10 cellular contexts compared by ENCODE assay signal in genomic region chr15:79168922-79169322, GRCh38.
DNase-seq lines count a peak whose midpoint lies in the region; ATAC-seq, FAIRE-seq and TF ChIP-seq lines count a peak whose summit lies in the region.
"Had no signal": no experiment of that assay in that cellular context is flagged by ENCODE, and none has a peak within 500 bp of the region (broad histone marks: within the 10 kb centered on the region; RNA-seq: fewer than 3 reads in every experiment).

No MANE protein-coding gene starts in this region.

- BruUV-seq in mammary epithelial cell (replicated peaks; lab: Mats Ljungman, UMichigan): no TSS peak

- DNase-seq in Ammon's horn (ENCODE audit: low spot score) (peak; percentile 81), NCI-H1417 (lab: John Stamatoyannopoulos, UW) (peak; percentile 54 to 95 (median 83)), mammary epithelial cell (peak; percentile 36), kidney (peak; percentile 72), COLO829 (ENCODE audit: low spot score) (no peak)
- DNase-seq: upper lobe of left lung had no signal

- H3K9me3 ChIP-seq in mammary epithelial cell (replicated peaks; ENCODE audit: insufficient read depth, low read length): no peaks in the 10 kb centered on the region
- no peaks in the 10 kb centered on the region for H3K9me3 ChIP-seq in kidney (ENCODE audit: control insufficient read depth in 1 of 2, low read length in 2 of 2)
- H3K9me3 ChIP-seq: upper lobe of left lung had no signal

- no peak overlapping the region for H3K27ac ChIP-seq in mammary epithelial cell (ENCODE audit: insufficient read depth, low read depth, low read length)
- no peak overlapping the region for H3K27ac ChIP-seq in kidney (ENCODE audit: low read depth in 2 of 2, low read length in 2 of 2)
- H3K27ac ChIP-seq: parathyroid adenoma, upper lobe of left lung had no signal

- H4K20me1 ChIP-seq in mammary epithelial cell (ENCODE audit: insufficient read depth, low read length): no peaks in the 10 kb centered on the region

- no peak for FAIRE-seq in kidney (lab: Jason Lieb, UNC)

- H3K4me1 ChIP-seq in mammary epithelial cell (ENCODE audit: insufficient read depth, low read length): peaks cover 14% of the 10 kb centered on the region
- H3K4me1 ChIP-seq in kidney (ENCODE audit: control insufficient read depth in 1 of 2, insufficient read depth in 1 of 2, low read depth in 1 of 2, low read length in 2 of 2): peaks cover 0 to 5% of the 10 kb centered on the region in 2 donors
- H3K4me1 ChIP-seq: parathyroid adenoma had no signal

- H3K9ac ChIP-seq in mammary epithelial cell (ENCODE audit: insufficient read depth, low read length) (no peak overlapping the region), kidney (ENCODE audit: low read length in 2 of 2) (no peak overlapping the region)
- H3K9ac ChIP-seq: parathyroid adenoma had no signal

- TF ChIP-seq CTCF in mammary epithelial cell (conservative IDR thresholded peaks at IDR 0.05 in 1 of 2, IDR thresholded peaks at IDR 0.05 in 1 of 2; ENCODE audit: extremely low read depth in 1 of 2, insufficient read depth in 1 of 2, low read depth in 1 of 2, low read length in 2 of 2) (peak in 1 of 2 donors; percentile 36), kidney (IDR thresholded peaks at IDR 0.05; ENCODE audit: borderline replicate concordance, extremely low read depth, insufficient read depth) (no peak)

- intact Hi-C loops in mammary epithelial cell (cut with micrococcal nuclease): loop anchor here (1.0 kb wide), 1 partner anchor 141 kb away; no protein-coding TSS in a partner anchor
- intact Hi-C loops in kidney (cut with DNase I): no loop called here

- in situ Hi-C loops in mammary epithelial cell (cut with MboI; ENCODE audit: low sequenced_read_pairs in 2 of 2): no loop called here

- no peaks in the 10 kb centered on the region for H3K27me3 ChIP-seq in mammary epithelial cell (ENCODE audit: insufficient read depth, low read length)
- H3K27me3 ChIP-seq: upper lobe of left lung had no signal

- CTCF ChIA-PET in mammary epithelial cell (lab: Charles Lee; ENCODE audit: low non-redundant PET): no interaction called here

- H3K36me3 ChIP-seq in mammary epithelial cell (ENCODE audit: insufficient read depth, low read length) (no peaks in the 10 kb centered on the region), kidney (ENCODE audit: control insufficient read depth in 1 of 2, insufficient read depth in 2 of 2, low read length in 2 of 2) (no peaks in the 10 kb centered on the region)
- H3K36me3 ChIP-seq: upper lobe of left lung had no signal

- 51% methylated on average over 6 of the region's 6 CpGs for WGBS in mammary epithelial cell (ENCODE audit: low coverage, missing lambda C conversion rate)

- no peak overlapping the region for H3K4me2 ChIP-seq in mammary epithelial cell (ENCODE audit: insufficient read depth, low read depth, low read length)

- H3K79me2 ChIP-seq in mammary epithelial cell (ENCODE audit: insufficient read depth, low read length): no peaks in the 10 kb centered on the region
- H3K79me2 ChIP-seq: parathyroid adenoma had no signal

- ATAC-seq in HG02870 (IDR thresholded peaks at IDR 0.05; ENCODE audit: unreplicated experiment) (no peak), HG03457 (IDR thresholded peaks at IDR 0.05; ENCODE audit: unreplicated experiment) (no peak), GM19351 (IDR thresholded peaks at IDR 0.05; ENCODE audit: unreplicated experiment) (no peak)

- no peak overlapping the region for H3K4me3 ChIP-seq in mammary epithelial cell (replicated peaks in 1 of 3; ENCODE audit: insufficient read depth in 1 of 3, low read depth in 2 of 3, low read length in 3 of 3)
- H3K4me3 ChIP-seq in kidney (ENCODE audit: low read length in 2 of 2): no peak overlapping the region
- H3K4me3 ChIP-seq: upper lobe of left lung had no signal

- no peak overlapping the region for H2AFZ ChIP-seq in mammary epithelial cell (ENCODE audit: low read depth, low read length)
- H2AFZ ChIP-seq: parathyroid adenoma had no signal

- dilution Hi-C loops in mammary epithelial cell (cut with HindIII; ENCODE audit: low sequenced_read_pairs): no loop called here
